10 cellular contexts compared by ENCODE assay signal in the genomic region with DNA sequence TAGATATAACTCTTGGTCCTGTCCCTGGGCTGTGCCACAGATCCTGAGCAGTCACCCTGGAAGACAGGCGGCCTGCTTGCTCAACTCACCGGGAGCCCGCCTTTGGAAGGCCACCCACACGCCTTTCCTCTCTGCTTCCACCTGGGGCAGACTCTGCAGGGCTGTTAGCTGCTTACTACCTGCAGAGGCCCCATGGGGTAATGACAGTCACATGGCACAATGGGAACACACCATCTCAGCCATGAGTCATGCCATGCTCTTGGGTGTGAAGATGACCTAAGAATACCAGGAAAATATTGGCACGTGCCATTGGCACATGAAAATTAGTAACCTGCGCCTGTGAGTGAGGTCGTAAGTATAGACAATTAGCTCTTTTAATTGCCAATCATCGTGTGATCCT.
DNase-seq lines count a peak whose midpoint lies in the region; ATAC-seq and TF ChIP-seq lines count a peak whose summit lies in the region.
"Had no signal": no experiment of that assay in that cellular context is flagged by ENCODE, and none has a peak within 500 bp of the region (broad histone marks: within the 10 kb centered on the region; RNA-seq: fewer than 3 reads in every experiment).

No MANE protein-coding gene starts in this region.

- no peak overlapping the region for H3K4me3 Mint-ChIP-seq in chondrocyte (ENCODE audit: unreplicated experiment)
- H3K4me3 Mint-ChIP-seq: CD4-positive, alpha-beta memory T cell had no signal

- no peak overlapping the region for H3K4me3 ChIP-seq in lower lobe of right lung

- H3K36me3 Mint-ChIP-seq in chondrocyte (ENCODE audit: low read depth) = peaks cover 28% of the 10 kb centered on the region
- H3K36me3 Mint-ChIP-seq: CD4-positive, alpha-beta memory T cell had no signal

- no peaks in the 10 kb centered on the region for H3K9me3 Mint-ChIP-seq in chondrocyte (ENCODE audit: low read depth)

- peak overlapping the region; percentile 8 for H3K27ac ChIP-seq in lower lobe of right lung

- peak overlapping the region; percentile 95 for H3K27ac Mint-ChIP-seq in chondrocyte (ENCODE audit: unreplicated experiment)
- H3K27ac Mint-ChIP-seq: CD4-positive, alpha-beta memory T cell had no signal

- no peaks in the 10 kb centered on the region for H3K27me3 Mint-ChIP-seq in chondrocyte (ENCODE audit: low read depth)

- no peak for TF ChIP-seq CTCF in chondrocyte (IDR thresholded peaks at IDR 0.05)
- TF ChIP-seq CTCF in lower lobe of right lung (IDR thresholded peaks at IDR 0.05) = no peak

- intact Hi-C loops in lower lobe of right lung (cut with DNase I) = no loop called here

- peaks cover 96% of the 10 kb centered on the region for H3K4me1 Mint-ChIP-seq in chondrocyte (ENCODE audit: low read depth)

- DNase-seq in 8988T = peak; percentile 35
- DNase-seq in HT-29 (ENCODE audit: low spot score) = peak; percentile 70
- DNase-seq in chondrocyte (ENCODE audit: low spot score) = no peak
- DNase-seq in lower lobe of right lung = no peak
- no peak for DNase-seq in NCI-H1105 (lab: John Stamatoyannopoulos, UW)
- DNase-seq in NCI-H2171 (lab: John Stamatoyannopoulos, UW) = no peak
- DNase-seq: CD4-positive, alpha-beta memory T cell; SIG-M5 had no signal

- H3K36me3 ChIP-seq in lower lobe of right lung = no peaks in the 10 kb centered on the region

- peaks cover 45% of the 10 kb centered on the region for H3K4me1 ChIP-seq in lower lobe of right lung

- H3K9me3 ChIP-seq in lower lobe of right lung = no peaks in the 10 kb centered on the region

- no peaks in the 10 kb centered on the region for H3K27me3 ChIP-seq in lower lobe of right lung (ENCODE audit: low read depth)

- ATAC-seq in lower lobe of right lung = no peak
- no peak for ATAC-seq in HG03135 (IDR thresholded peaks at IDR 0.05; ENCODE audit: unreplicated experiment)
- ATAC-seq in HG02642 (IDR thresholded peaks at IDR 0.05; ENCODE audit: poor library complexity, unreplicated experiment) = no peak

Comparison
In these comparisons a context has a peak if more than half of its experiments do, and no peak if none do; other contexts are left out.
1. DNase-seq: peak in 8988T (single experiment) and HT-29 (single experiment); none in chondrocyte (single experiment), lower lobe of right lung (single experiment), NCI-H1105 (single experiment) and NCI-H2171 (single experiment).